10 cellular contexts compared by ENCODE assay signal in the genomic region with DNA sequence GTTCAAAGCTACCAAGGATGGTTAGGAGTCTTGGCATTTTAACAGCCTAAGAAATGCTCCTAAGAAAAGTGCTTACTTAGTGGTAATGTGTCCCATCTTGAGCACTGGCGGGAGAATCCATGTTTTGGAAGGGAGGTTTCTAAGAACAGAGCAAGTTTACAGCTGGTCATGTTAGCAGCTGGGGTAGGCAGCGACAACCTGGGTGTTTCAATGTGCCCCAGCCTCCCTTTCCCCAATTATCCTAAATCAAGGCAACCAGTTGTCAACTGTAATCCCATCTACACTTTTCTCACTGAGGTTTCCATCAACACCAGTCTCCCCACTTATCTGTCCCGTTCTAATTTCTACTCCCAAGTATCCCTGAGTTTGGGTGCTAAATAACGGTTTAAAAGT. TPM values are rescaled to one million over a fixed set of nuclear protein-coding genes. Genes with fewer than 3 reads are reported as not detected.
DNase-seq lines count a peak whose midpoint lies in the region; ATAC-seq and TF ChIP-seq lines count a peak whose summit lies in the region.
"Had no signal": no experiment of that assay in that cellular context is flagged by ENCODE, and none has a peak within 500 bp of the region (broad histone marks: within the 10 kb centered on the region; RNA-seq: fewer than 3 reads in every experiment).

No MANE protein-coding gene starts in this region.

- H3K27me3 Mint-ChIP-seq in activated T-cell treated with anti-CD3 and anti-CD28 coated beads, Interleukin-2, amount 50 U/mL, for 72 hours (ENCODE audit: low read depth): peaks cover 67% of the 10 kb centered on the region
- peaks cover 19% of the 10 kb centered on the region for H3K27me3 Mint-ChIP-seq in memory B cell

- H3K27ac Mint-ChIP-seq in activated T-cell treated with anti-CD3 and anti-CD28 coated beads, Interleukin-2, amount 50 U/mL, for 72 hours: no peak overlapping the region
- no peak overlapping the region for H3K27ac Mint-ChIP-seq in memory B cell

- H3K9me3 Mint-ChIP-seq in activated T-cell treated with anti-CD3 and anti-CD28 coated beads, Interleukin-2, amount 50 U/mL, for 72 hours: no peaks in the 10 kb centered on the region
- no peaks in the 10 kb centered on the region for H3K9me3 Mint-ChIP-seq in memory B cell

- H3K4me3 ChIP-seq in ascending aorta: peak overlapping the region; percentile 86 to 90
- H3K4me3 ChIP-seq in thyroid gland (replicated peaks in 1 of 3): no peak overlapping the region
- no peak overlapping the region for H3K4me3 ChIP-seq in MG63

- H3K4me1 Mint-ChIP-seq in activated T-cell treated with anti-CD3 and anti-CD28 coated beads, Interleukin-2, amount 50 U/mL, for 72 hours (ENCODE audit: low read depth): peaks cover 27% of the 10 kb centered on the region
- peaks cover 19% of the 10 kb centered on the region for H3K4me1 Mint-ChIP-seq in memory B cell

- H3K36me3 ChIP-seq in ascending aorta (peaks cover 0 to 6% of the 10 kb centered on the region in 2 donors), thyroid gland (no peaks in the 10 kb centered on the region), MG63 (no peaks in the 10 kb centered on the region; the same call in 1 of the 2 replicates)

- peak overlapping the region; percentile 55 to 63 for H3K4me3 Mint-ChIP-seq in activated T-cell treated with anti-CD3 and anti-CD28 coated beads, Interleukin-2, amount 50 U/mL, for 72 hours
- peak overlapping the region; percentile 63 for H3K4me3 Mint-ChIP-seq in memory B cell

- intact Hi-C loops in ascending aorta (cut with DNase I): loop anchor here (2.0 to 10.0 kb wide), 5 partner anchors 207 to 599 kb away; no protein-coding TSS in a partner anchor
- intact Hi-C loops in thyroid gland (cut with DNase I): loop anchor here (10.0 kb wide), 2 partner anchors 241 to 599 kb away; partner anchors contain the start of genes MKKS and SLX4IP

- ATAC-seq in activated T-cell treated with anti-CD3 and anti-CD28 coated beads, Interleukin-2, amount 50 U/mL, for 72 hours (replicated peaks in 1 of 2): no peak
- no peak for ATAC-seq in memory B cell (ENCODE audit: low read depth)
- no peak for ATAC-seq in HG03457 (IDR thresholded peaks at IDR 0.05; ENCODE audit: unreplicated experiment)

- H3K9me3 ChIP-seq in ascending aorta (no peaks in the 10 kb centered on the region), thyroid gland (no peaks in the 10 kb centered on the region), MG63 (no peaks in the 10 kb centered on the region)

- TF ChIP-seq CTCF in ascending aorta (IDR thresholded peaks at IDR 0.05) (no peak), thyroid gland (IDR thresholded peaks at IDR 0.05) (no peak)

- WGBS in thyroid gland, 2 donors: 95 to 98% methylated on average over 4 of the region's 4 CpGs

- H3K36me3 Mint-ChIP-seq in activated T-cell treated with anti-CD3 and anti-CD28 coated beads, Interleukin-2, amount 50 U/mL, for 72 hours (ENCODE audit: insufficient read depth in 2 of 2): no peaks in the 10 kb centered on the region
- no peaks in the 10 kb centered on the region for H3K36me3 Mint-ChIP-seq in memory B cell

- no peaks in the 10 kb centered on the region for H3K27me3 ChIP-seq in ascending aorta
- H3K27me3 ChIP-seq in thyroid gland: no peaks in the 10 kb centered on the region
- H3K27me3 ChIP-seq in MG63: no peaks in the 10 kb centered on the region

- H3K27ac ChIP-seq in ascending aorta (peak overlapping the region; percentile 100), thyroid gland (peak overlapping the region in 2 of 3 donors; percentile 98 to 99)

- DNase-seq in activated T-cell treated with anti-CD3 and anti-CD28 coated beads, Interleukin-2, amount 50 U/mL, for 72 hours: no peak
- DNase-seq in activated T-cell treated with anti-CD3 and anti-CD28 coated beads for 4 hours (no peak), ascending aorta (ENCODE audit: low spot score in 2 of 2) (no peak), memory B cell (ENCODE audit: low spot score in 2 of 2) (no peak), thyroid gland (no peak), globus pallidus (ENCODE audit: low spot score) (no peak), MG63 (no peak)
- DNase-seq: activated gamma-delta T cell; stimulated activated naive CD4-positive, alpha-beta T cell had no signal

- H3K4me1 ChIP-seq in ascending aorta: peaks cover 0 to 9% of the 10 kb centered on the region in 2 donors
- peaks cover 16 to 20% of the 10 kb centered on the region in 2 donors for H3K4me1 ChIP-seq in thyroid gland

- no peak for TF ChIP-seq POLR2A in thyroid gland (IDR thresholded peaks at IDR 0.05)

RNA-seq across cellular contexts. Expression of gene JAG1, which starts 1.7 kb away (rescaled TPM):
- 1 to 10 TPM; 1.0 to 1.2 TPM for total RNA-seq in activated T-cell treated with anti-CD3 and anti-CD28 coated beads, Interleukin-2, amount 50 U/mL, for 72 hours
- 101 TPM for total RNA-seq in ascending aorta
- 10 to 100 TPM; 41.2 to 67.9 (median 46.2) TPM for total RNA-seq in thyroid gland
- 5.3 and 8.2 TPM in 2 replicates for total RNA-seq in MG63 (2014; rRNA removed; shearing (Covaris generic); ENCODE audit: low replicate concordance)

Comparison
In these comparisons a context has a peak if more than half of its experiments do, and no peak if none do; other contexts are left out.
1. H3K4me3 ChIP-seq: peak in ascending aorta (2 of 2); none in thyroid gland (0 of 3) and MG63 (single experiment).